8 cellular contexts compared by ENCODE assay signal in the genomic region with DNA sequence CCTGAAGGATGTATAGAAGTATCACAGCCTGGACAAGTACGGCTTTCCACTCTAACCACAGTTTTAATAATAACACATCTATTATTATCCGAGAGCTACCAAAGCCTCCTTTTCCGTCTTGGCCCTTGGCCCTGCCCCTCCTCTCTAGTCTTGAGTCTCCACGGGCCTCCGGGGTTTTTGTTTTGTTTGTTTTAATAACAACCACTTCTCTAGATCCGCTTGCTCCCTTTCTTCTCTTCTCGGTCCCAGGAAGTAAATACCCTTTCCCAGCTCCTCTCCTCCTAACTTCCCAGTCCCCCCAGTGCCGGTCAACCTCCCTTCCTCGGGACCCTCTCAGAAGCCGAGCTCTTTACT. TPM values are rescaled to one million over a fixed set of nuclear protein-coding genes. Genes with fewer than 3 reads are reported as not detected.
DNase-seq lines count a peak whose midpoint lies in the region; ATAC-seq and TF ChIP-seq lines count a peak whose summit lies in the region.

No MANE protein-coding gene starts in this region.

- POLR2A ChIA-PET in activated CD4-positive, alpha-beta memory T cell treated with anti-CD3 and anti-CD28 coated beads, Interleukin-2, amount 10 ng/mL, durations not matched to agents 7 days and 5 days (lab: Charles Lee): interaction anchor here (1.0 to 1.6 kb wide), 2 partner anchors 8 to 458 kb away, joined by 3 to 6 read pairs; a partner anchor contains a TSS

- H3K27ac Mint-ChIP-seq in activated naive CD8-positive, alpha-beta T cell treated with anti-CD3 and anti-CD28 coated beads for 36 hours: no peak overlapping the region
- no peak overlapping the region for H3K27ac Mint-ChIP-seq in activated naive CD8-positive, alpha-beta T cell treated with anti-CD3 and anti-CD28 coated beads, Interleukin-2, amount 50 U/mL, for 24 hours
- no peak overlapping the region for H3K27ac Mint-ChIP-seq in activated CD4-positive, alpha-beta memory T cell treated with anti-CD3 and anti-CD28 coated beads, Interleukin-2, amount 10 ng/mL, durations not matched to agents 7 days and 5 days

- H3K4me3 ChIP-seq in brain microvascular endothelial cell (ENCODE audit: low read depth, low read length) (peak overlapping the region; percentile 88), left lung (peak overlapping the region; percentile 59 to 67), upper lobe of right lung (peak overlapping the region; percentile 66)

- no peak overlapping the region for H3K4me3 Mint-ChIP-seq in activated naive CD8-positive, alpha-beta T cell treated with anti-CD3 and anti-CD28 coated beads for 36 hours
- no peak overlapping the region for H3K4me3 Mint-ChIP-seq in activated naive CD8-positive, alpha-beta T cell treated with anti-CD3 and anti-CD28 coated beads, Interleukin-2, amount 50 U/mL, for 24 hours
- no peak overlapping the region for H3K4me3 Mint-ChIP-seq in activated CD4-positive, alpha-beta memory T cell treated with anti-CD3 and anti-CD28 coated beads, Interleukin-2, amount 10 ng/mL, durations not matched to agents 7 days and 5 days

- CTCF ChIA-PET in activated CD4-positive, alpha-beta memory T cell treated with anti-CD3 and anti-CD28 coated beads, Interleukin-2, amount 10 ng/mL, durations not matched to agents 7 days and 5 days (lab: Charles Lee): interaction anchor here (0.9 kb wide), 1 partner anchor 177 kb away, joined by 3 read pairs; no protein-coding TSS in a partner anchor

- ATAC-seq in activated naive CD8-positive, alpha-beta T cell treated with anti-CD3 and anti-CD28 coated beads, Interleukin-2, amount 50 U/mL, for 24 hours: no peak
- ATAC-seq in left lung (peak; percentile 61), upper lobe of right lung (peak; percentile 4), GM21737 (IDR thresholded peaks at IDR 0.05; ENCODE audit: unreplicated experiment) (no peak)

- peak; percentile 1 for DNase-seq in activated naive CD8-positive, alpha-beta T cell treated with anti-CD3 and anti-CD28 coated beads for 36 hours
- DNase-seq in activated naive CD8-positive, alpha-beta T cell treated with anti-CD3 and anti-CD28 coated beads, Interleukin-2, amount 50 U/mL, for 24 hours: no peak
- DNase-seq in brain microvascular endothelial cell (peak; percentile 44), left lung (peak in 1 of 2 donors; percentile 51), upper lobe of right lung (no peak)
- DNase-seq in activated CD4-positive, alpha-beta memory T cell treated with anti-CD3 and anti-CD28 coated beads, Interleukin-2, amount 10 ng/mL, durations not matched to agents 7 days and 5 days: no peak
- no peak for DNase-seq in stimulated activated CD4-positive, alpha-beta T cell treated with anti-CD3 and anti-CD28 coated beads, Interleukin-2, amount 100 ng/mL, for 48 hours

- intact Hi-C loops in left lung (cut with DNase I): no loop called here
- intact Hi-C loops in upper lobe of right lung (cut with DNase I): no loop called here

- H3K27me3 ChIP-seq in brain microvascular endothelial cell (replicated peaks) (no peaks in the 10 kb centered on the region), left lung (peaks cover 0 to 5% of the 10 kb centered on the region in 2 donors), upper lobe of right lung (no peaks in the 10 kb centered on the region)

- H3K36me3 ChIP-seq in brain microvascular endothelial cell (replicated peaks): no peaks in the 10 kb centered on the region
- H3K36me3 ChIP-seq in left lung: no peaks in the 10 kb centered on the region
- no peaks in the 10 kb centered on the region for H3K36me3 ChIP-seq in upper lobe of right lung

- peaks cover 0 to 20% of the 10 kb centered on the region in 2 donors for H3K4me1 ChIP-seq in left lung
- H3K4me1 ChIP-seq in upper lobe of right lung: peaks cover 12% of the 10 kb centered on the region

- no peaks in the 10 kb centered on the region for H3K36me3 Mint-ChIP-seq in activated naive CD8-positive, alpha-beta T cell treated with anti-CD3 and anti-CD28 coated beads for 36 hours
- H3K36me3 Mint-ChIP-seq in activated naive CD8-positive, alpha-beta T cell treated with anti-CD3 and anti-CD28 coated beads, Interleukin-2, amount 50 U/mL, for 24 hours (ENCODE audit: low read depth): peaks cover 3% of the 10 kb centered on the region
- H3K36me3 Mint-ChIP-seq in activated CD4-positive, alpha-beta memory T cell treated with anti-CD3 and anti-CD28 coated beads, Interleukin-2, amount 10 ng/mL, durations not matched to agents 7 days and 5 days (ENCODE audit: low read depth): no peaks in the 10 kb centered on the region

- H3K27me3 Mint-ChIP-seq in activated naive CD8-positive, alpha-beta T cell treated with anti-CD3 and anti-CD28 coated beads for 36 hours: peaks cover 14% of the 10 kb centered on the region
- peaks cover 20% of the 10 kb centered on the region for H3K27me3 Mint-ChIP-seq in activated naive CD8-positive, alpha-beta T cell treated with anti-CD3 and anti-CD28 coated beads, Interleukin-2, amount 50 U/mL, for 24 hours
- H3K27me3 Mint-ChIP-seq in activated CD4-positive, alpha-beta memory T cell treated with anti-CD3 and anti-CD28 coated beads, Interleukin-2, amount 10 ng/mL, durations not matched to agents 7 days and 5 days: peaks cover 16% of the 10 kb centered on the region

- in situ Hi-C loops in brain microvascular endothelial cell (cut with HindIII; ENCODE audit: low pct_ligation_motif_present, low sequenced_read_pairs): no loop called here

- no peaks in the 10 kb centered on the region for H3K9me3 Mint-ChIP-seq in activated naive CD8-positive, alpha-beta T cell treated with anti-CD3 and anti-CD28 coated beads for 36 hours
- H3K9me3 Mint-ChIP-seq in activated naive CD8-positive, alpha-beta T cell treated with anti-CD3 and anti-CD28 coated beads, Interleukin-2, amount 50 U/mL, for 24 hours: no peaks in the 10 kb centered on the region
- no peaks in the 10 kb centered on the region for H3K9me3 Mint-ChIP-seq in activated CD4-positive, alpha-beta memory T cell treated with anti-CD3 and anti-CD28 coated beads, Interleukin-2, amount 10 ng/mL, durations not matched to agents 7 days and 5 days

- H3K27ac ChIP-seq in brain microvascular endothelial cell (peak overlapping the region; percentile 100), left lung (peak overlapping the region; percentile 88 to 90), upper lobe of right lung (peak overlapping the region; percentile 92)

- no peaks in the 10 kb centered on the region for H3K4me1 Mint-ChIP-seq in activated naive CD8-positive, alpha-beta T cell treated with anti-CD3 and anti-CD28 coated beads for 36 hours
- H3K4me1 Mint-ChIP-seq in activated naive CD8-positive, alpha-beta T cell treated with anti-CD3 and anti-CD28 coated beads, Interleukin-2, amount 50 U/mL, for 24 hours: no peaks in the 10 kb centered on the region
- H3K4me1 Mint-ChIP-seq in activated CD4-positive, alpha-beta memory T cell treated with anti-CD3 and anti-CD28 coated beads, Interleukin-2, amount 10 ng/mL, durations not matched to agents 7 days and 5 days: no peaks in the 10 kb centered on the region

- no peak for TF ChIP-seq CTCF in brain microvascular endothelial cell (IDR thresholded peaks at IDR 0.05; ENCODE audit: low read depth, low read length, missing control alignments)
- TF ChIP-seq CTCF in left lung (IDR thresholded peaks at IDR 0.05): no peak
- TF ChIP-seq CTCF in upper lobe of right lung (IDR thresholded peaks at IDR 0.05): no peak

- H3K9me3 ChIP-seq in left lung (no peaks in the 10 kb centered on the region), upper lobe of right lung (no peaks in the 10 kb centered on the region)

RNA-seq across cellular contexts. Expression of a gene that starts 0.6 kb away (rescaled TPM):
- total RNA-seq in activated naive CD8-positive, alpha-beta T cell treated with anti-CD3 and anti-CD28 coated beads for 36 hours: under 1 TPM; 0.21 to 0.32 TPM
- total RNA-seq in left lung: 1 to 10 TPM; 5.1 to 5.2 TPM
- total RNA-seq in upper lobe of right lung: 5.4 TPM
- under 1 TPM; 0.10 to 0.15 TPM for total RNA-seq in activated CD4-positive, alpha-beta memory T cell treated with anti-CD3 and anti-CD28 coated beads, Interleukin-2, amount 10 ng/mL, durations not matched to agents 7 days and 5 days

Comparison
In these comparisons a context has a peak if more than half of its experiments do, and no peak if none do; other contexts are left out.
1. DNase-seq: peak in activated naive CD8-positive, alpha-beta T cell treated with anti-CD3 and anti-CD28 coated beads for 36 hours (single experiment) and brain microvascular endothelial cell (single experiment); none in activated naive CD8-positive, alpha-beta T cell treated with anti-CD3 and anti-CD28 coated beads, Interleukin-2, amount 50 U/mL, for 24 hours (single experiment), upper lobe of right lung (single experiment), activated CD4-positive, alpha-beta memory T cell treated with anti-CD3 and anti-CD28 coated beads, Interleukin-2, amount 10 ng/mL, durations not matched to agents 7 days and 5 days (single experiment) and stimulated activated CD4-positive, alpha-beta T cell treated with anti-CD3 and anti-CD28 coated beads, Interleukin-2, amount 100 ng/mL, for 48 hours (0 of 2).
2. ATAC-seq: peak in left lung (single experiment) and upper lobe of right lung (single experiment); none in activated naive CD8-positive, alpha-beta T cell treated with anti-CD3 and anti-CD28 coated beads, Interleukin-2, amount 50 U/mL, for 24 hours (single experiment) and GM21737 (single experiment).
3. Peak in every context shown above with its lines, with median percentiles within 50 percentile points of each other: H3K27ac ChIP-seq and H3K4me3 ChIP-seq.